Comparison of ENCODE assay signal across 12 cellular contexts in genomic region chr4:21304061-21304541, GRCh38.
DNase-seq lines count a peak whose midpoint lies in the region; ATAC-seq and TF ChIP-seq lines count a peak whose summit lies in the region.
"Had no signal": no experiment of that assay in that cellular context is flagged by ENCODE, and none has a peak within 500 bp of the region (broad histone marks: within the 10 kb centered on the region; RNA-seq: fewer than 3 reads in every experiment).

No MANE protein-coding gene starts in this region.

- H3K9me3 ChIP-seq in HUES48 (ENCODE audit: control insufficient read depth, insufficient read depth, low read length), result no peaks in the 10 kb centered on the region
- H3K9me3 ChIP-seq in lower lobe of right lung, result no peaks in the 10 kb centered on the region

- H3K4me1 Mint-ChIP-seq in chondrocyte (ENCODE audit: low read depth), result peaks cover 7% of the 10 kb centered on the region

- H3K36me3 ChIP-seq in HUES48 (ENCODE audit: control insufficient read depth, insufficient read depth, low read length), result no peaks in the 10 kb centered on the region
- no peaks in the 10 kb centered on the region for H3K36me3 ChIP-seq in lower lobe of right lung

- H3K4me3 ChIP-seq in HUES48 (ENCODE audit: low read depth, low read length) (peak overlapping the region; percentile 80), lower lobe of right lung (no peak overlapping the region), lower leg skin (ENCODE audit: low read depth, poor library complexity, severe bottlenecking) (no peak overlapping the region)

- ATAC-seq in lower lobe of right lung (no peak), GM18511 (IDR thresholded peaks at IDR 0.05; ENCODE audit: unreplicated experiment) (no peak)
- ATAC-seq: Panc1 had no signal

- H3K4me1 ChIP-seq in HUES48 (ENCODE audit: control insufficient read depth, insufficient read depth, low read length) (peaks cover 18% of the 10 kb centered on the region; the same call in 1 of the 2 replicates), lower lobe of right lung (no peaks in the 10 kb centered on the region)

- DNase-seq in 8988T (peak; percentile 19), chondrocyte (ENCODE audit: low spot score) (peak; percentile 59), lower lobe of right lung (peak; percentile 43), NCI-H526 (lab: John Stamatoyannopoulos, UW) (no peak), HT-29 (ENCODE audit: low spot score) (no peak), lower leg skin (ENCODE audit: low spot score in 2 of 2) (no peak)
- DNase-seq: activated CD4-positive, alpha-beta T cell treated with anti-CD3 and anti-CD28 coated beads for 1 hour; activated effector memory CD4-positive, alpha-beta T cell treated with anti-CD3 and anti-CD28 coated beads, Interleukin-2, amount 50 U/mL, for 16 hours; effector CD4-positive, alpha-beta T cell had no signal

- no peak overlapping the region for H3K27ac Mint-ChIP-seq in chondrocyte (ENCODE audit: unreplicated experiment)

- H3K36me3 Mint-ChIP-seq in chondrocyte (ENCODE audit: low read depth), result no peaks in the 10 kb centered on the region

- intact Hi-C loops in lower lobe of right lung (cut with DNase I) (no loop called here), lower leg skin (cut with DNase I; ENCODE audit: low total_unique reads) (no loop called here)

- WGBS in lower leg skin, 2 donors, result 2 to 3% methylated on average over 26 of the region's 26 CpGs

- TF ChIP-seq POLR2A in lower leg skin (IDR thresholded peaks at IDR 0.05), result no peak

- H3K27me3 Mint-ChIP-seq in chondrocyte (ENCODE audit: low read depth), result peaks cover 37% of the 10 kb centered on the region

- peak overlapping the region; percentile 52 for H3K4me3 Mint-ChIP-seq in chondrocyte (ENCODE audit: unreplicated experiment)

- peak overlapping the region; percentile 22; the same call in 1 of the 2 replicates for H3K9ac ChIP-seq in HUES48 (ENCODE audit: low read depth, low read length)

- H3K9me3 Mint-ChIP-seq in chondrocyte (ENCODE audit: low read depth), result no peaks in the 10 kb centered on the region

- H3K27ac ChIP-seq in HUES48 (ENCODE audit: low read depth, low read length) (no peak overlapping the region), lower lobe of right lung (no peak overlapping the region)

- H3K27me3 ChIP-seq in HUES48 (ENCODE audit: control insufficient read depth, insufficient read depth, low read length), result peaks cover 13% of the 10 kb centered on the region; the same call in 1 of the 2 replicates
- peaks cover 9% of the 10 kb centered on the region for H3K27me3 ChIP-seq in lower lobe of right lung (ENCODE audit: low read depth)

- no peak for TF ChIP-seq CTCF in chondrocyte (IDR thresholded peaks at IDR 0.05)
- no peak for TF ChIP-seq CTCF in lower lobe of right lung (IDR thresholded peaks at IDR 0.05)
- TF ChIP-seq CTCF in lower leg skin (IDR thresholded peaks at IDR 0.05), result no peak

Comparison
In these comparisons a context has a peak if more than half of its experiments do, and no peak if none do; other contexts are left out.
1. DNase-seq: peak in 8988T (single experiment), chondrocyte (single experiment) and lower lobe of right lung (single experiment); none in NCI-H526 (0 of 2), HT-29 (single experiment) and lower leg skin (0 of 2).